In the genomic region with DNA sequence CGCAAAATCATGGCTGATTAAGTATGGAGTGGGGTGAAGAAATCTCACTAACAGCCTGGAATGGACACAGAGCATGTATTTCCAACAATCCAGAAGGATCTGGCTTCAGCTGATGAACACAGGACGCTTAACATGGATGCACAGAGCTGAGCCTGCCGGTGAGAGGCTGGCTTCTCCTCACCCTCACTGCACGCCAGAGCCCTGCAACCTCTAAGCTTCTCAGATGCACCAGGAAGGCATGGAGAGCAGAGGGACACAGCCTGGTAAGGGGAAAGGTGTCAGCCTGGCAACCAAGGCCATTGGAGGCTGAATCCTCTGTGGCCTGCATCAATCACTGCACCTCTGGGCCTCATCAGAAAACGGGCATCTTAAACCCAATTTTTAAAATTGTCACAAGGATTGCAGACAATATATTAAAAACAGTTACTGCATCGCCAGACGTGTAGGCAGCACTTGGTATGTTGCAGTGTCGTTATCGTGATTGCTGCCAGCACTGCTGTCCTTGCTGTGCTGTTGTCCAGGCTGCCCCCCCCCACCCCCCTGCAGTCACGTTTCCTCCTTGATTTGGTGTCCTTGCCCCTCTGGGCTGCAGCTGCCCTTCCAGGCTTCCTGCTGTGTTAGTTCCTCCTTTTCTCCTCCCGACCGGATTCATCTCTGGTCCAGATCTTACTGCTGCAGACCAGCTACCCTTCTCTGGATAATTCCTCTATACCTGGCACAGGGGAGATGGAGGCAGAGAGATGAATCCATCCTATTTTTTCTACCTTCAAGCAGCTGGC, we compare ENCODE assay signal across 18 cellular contexts.
DNase-seq lines count a peak whose midpoint lies in the region; ATAC-seq and TF ChIP-seq lines count a peak whose summit lies in the region.
"Had no signal": no experiment of that assay in that cellular context is flagged by ENCODE, and none has a peak within 500 bp of the region (broad histone marks: within the 10 kb centered on the region; RNA-seq: fewer than 3 reads in every experiment).

No MANE protein-coding gene starts in this region.

- 38% methylated on average over 12 of the region's 12 CpGs for WGBS in SK-N-SH (ENCODE audit: low lambda C conversion rate)
- 74% methylated on average over 12 of the region's 12 CpGs for WGBS in prostate gland

- no peaks in the 10 kb centered on the region for H3K9me2 ChIP-seq in SK-N-SH

- TF ChIP-seq EP300 in SK-N-SH (IDR thresholded peaks at IDR 0.05; ENCODE audit: borderline replicate concordance in 1 of 2, low read depth in 1 of 2, low read length in 1 of 2): no peak

- peak overlapping the region in 1 of 2 experiments; percentile 85; a peak in 2 of 4 replicates for H3K27ac ChIP-seq in SK-N-SH (ENCODE audit: low read depth in 2 of 2, low read length in 1 of 2)
- H3K27ac ChIP-seq in dorsolateral prefrontal cortex: peak overlapping the region in 37 of 59 donors; percentile 7 to 76 (median 41)
- no peak overlapping the region for H3K27ac ChIP-seq in prostate gland

- intact Hi-C loops in dorsolateral prefrontal cortex (cut with DNase I): no loop called here
- intact Hi-C loops in prostate gland (cut with DNase I): no loop called here

- no peaks in the 10 kb centered on the region for H3F3A ChIP-seq in SK-N-SH (replicated peaks; ENCODE audit: insufficient read depth)

- DNase-seq in SK-N-SH: peak; percentile 57
- DNase-seq in SK-N-DZ (ENCODE audit: low spot score): peak; percentile 19
- DNase-seq in dorsolateral prefrontal cortex: peak in 1 of 10 donors; percentile 43
- DNase-seq in Ammon's horn (ENCODE audit: low spot score): no peak
- no peak for DNase-seq in T-helper 2 cell
- DNase-seq in prostate gland (ENCODE audit: low spot score): no peak
- DNase-seq in dermis blood vessel endothelial cell: no peak
- DNase-seq: DMS79, Kasumi-1, MG63, NCI-H1092, NCI-H2081 treated with DMSO at 0.1 percent for 48 hours, NCI-H510A, NCI-H774, PC-3, RPMI8226, SHP77 treated with DMSO at 0.1 percent for 48 hours had no signal

- no peak for TF ChIP-seq POLR2A in prostate gland (IDR thresholded peaks at IDR 0.05)

- no peak overlapping the region for H2AFZ ChIP-seq in SK-N-SH (ENCODE audit: low read depth)

- no peaks in the 10 kb centered on the region for H4K20me1 ChIP-seq in SK-N-SH (ENCODE audit: insufficient read depth)

- H3K4me3 ChIP-seq in SK-N-SH (ENCODE audit: low read depth in 2 of 2, low read length in 1 of 2) (no peak overlapping the region), dorsolateral prefrontal cortex (no peak overlapping the region), prostate gland (no peak overlapping the region)
- H3K4me3 ChIP-seq: MG63 had no signal

- no peak for TF ChIP-seq CTCF in SK-N-SH (IDR thresholded peaks at IDR 0.05)
- no peak for TF ChIP-seq CTCF in dorsolateral prefrontal cortex (IDR thresholded peaks at IDR 0.05 in 54 of 56, conservative IDR thresholded peaks at IDR 0.05 in 2 of 56; ENCODE audit: low read depth in 1 of 56, partially characterized antibody in 56 of 56)
- no peak for TF ChIP-seq CTCF in prostate gland (IDR thresholded peaks at IDR 0.05)

- H3K36me3 ChIP-seq in SK-N-SH (replicated peaks in 1 of 2; ENCODE audit: control insufficient read depth in 1 of 2, insufficient read depth in 2 of 2, low read length in 1 of 2) (no peaks in the 10 kb centered on the region), prostate gland (no peaks in the 10 kb centered on the region)
- H3K36me3 ChIP-seq: MG63 had no signal

- no peak for ATAC-seq in SK-N-SH treated with all-trans-retinoic acid at 6 μM for 48 hours
- ATAC-seq: PC-3 had no signal

- H3K4me1 ChIP-seq in SK-N-SH (ENCODE audit: control insufficient read depth in 1 of 2, insufficient read depth in 2 of 2, low read depth in 1 of 2, low read length in 1 of 2): peaks cover 0 to 25% of the 10 kb centered on the region in 2 experiments; a peak in 2 of 4 replicates
- H3K4me1 ChIP-seq in prostate gland (replicated peaks): no peaks in the 10 kb centered on the region

- H3K79me2 ChIP-seq in SK-N-SH (ENCODE audit: insufficient read depth): no peaks in the 10 kb centered on the region

- H3K9ac ChIP-seq in SK-N-SH: no peak overlapping the region

- CTCF ChIA-PET in SK-N-SH (lab: Yijun Ruan, JAX): interaction anchor here (0.9 to 1.7 kb wide), 3 partner anchors 10 to 89 kb away, joined by 3 to 5 read pairs (median 3); no protein-coding TSS in a partner anchor

- POLR2A ChIA-PET in SK-N-SH (lab: Yijun Ruan, JAX): interaction anchor here (0.5 kb wide), 1 partner anchor 42 kb away, joined by 3 read pairs; no protein-coding TSS in a partner anchor

- H3K9me3 ChIP-seq in SK-N-SH (no peaks in the 10 kb centered on the region), prostate gland (no peaks in the 10 kb centered on the region)
- H3K9me3 ChIP-seq: MG63 had no signal

- H3K27me3 ChIP-seq in SK-N-SH (ENCODE audit: insufficient read depth) (no peaks in the 10 kb centered on the region), dorsolateral prefrontal cortex (no peaks in the 10 kb centered on the region), prostate gland (replicated peaks; ENCODE audit: insufficient read depth) (no peaks in the 10 kb centered on the region)
- H3K27me3 ChIP-seq: MG63 had no signal

- H3K4me2 ChIP-seq in SK-N-SH: no peak overlapping the region

- TF ChIP-seq RAD21 in SK-N-SH (IDR thresholded peaks at IDR 0.05; ENCODE audit: low read length): no peak

TF ChIP-seq in SK-N-SH, 30 proteins besides CTCF, POLR2A, EP300 and RAD21 (continues in another document):
- TF ChIP-seq MXI1 (IDR thresholded peaks at IDR 0.05; ENCODE audit: low read depth, low read length) (no peak), ELF1 (IDR thresholded peaks at IDR 0.05) (no peak), NFIC (IDR thresholded peaks at IDR 0.05; ENCODE audit: borderline replicate concordance) (no peak), GATA2 (CRISPR knock-in tag; IDR thresholded peaks at IDR 0.05) (peak; percentile 29; the same call in 1 of the 2 replicates), CHD2 (IDR thresholded peaks at IDR 0.05; ENCODE audit: low read length, partially characterized antibody) (peak; percentile 9), SIN3A (IDR thresholded peaks at IDR 0.05; ENCODE audit: borderline replicate concordance, low read depth, low read length) (no peak), GABPA (IDR thresholded peaks at IDR 0.05; ENCODE audit: low read depth) (no peak), FOXJ3 (CRISPR knock-in tag; IDR thresholded peaks at IDR 0.05) (no peak), TCF12 (IDR thresholded peaks at IDR 0.05) (no peak)
- TF ChIP-seq, protein P1, sequence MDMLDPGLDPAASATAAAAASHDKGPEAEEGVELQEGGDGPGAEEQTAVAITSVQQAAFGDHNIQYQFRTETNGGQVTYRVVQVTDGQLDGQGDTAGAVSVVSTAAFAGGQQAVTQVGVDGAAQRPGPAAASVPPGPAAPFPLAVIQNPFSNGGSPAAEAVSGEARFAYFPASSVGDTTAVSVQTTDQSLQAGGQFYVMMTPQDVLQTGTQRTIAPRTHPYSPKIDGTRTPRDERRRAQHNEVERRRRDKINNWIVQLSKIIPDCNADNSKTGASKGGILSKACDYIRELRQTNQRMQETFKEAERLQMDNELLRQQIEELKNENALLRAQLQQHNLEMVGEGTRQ (IDR thresholded peaks at IDR 0.05; ENCODE audit: borderline replicate concordance, low read depth, low read length): no peak

TF ChIP-seq in SK-N-SH treated with all-trans-retinoic acid at 6 μM for 48 hours, 23 proteins besides CTCF, POLR2A, EP300 and RAD21:
- TF ChIP-seq ZNF565 (CRISPR knock-in tag; conservative IDR thresholded peaks at IDR 0.05; ENCODE audit: low read depth): no peak
- TF ChIP-seq TOX (CRISPR knock-in tag; IDR thresholded peaks at IDR 0.05; ENCODE audit: borderline replicate concordance): no peak
- TF ChIP-seq, protein P2, sequence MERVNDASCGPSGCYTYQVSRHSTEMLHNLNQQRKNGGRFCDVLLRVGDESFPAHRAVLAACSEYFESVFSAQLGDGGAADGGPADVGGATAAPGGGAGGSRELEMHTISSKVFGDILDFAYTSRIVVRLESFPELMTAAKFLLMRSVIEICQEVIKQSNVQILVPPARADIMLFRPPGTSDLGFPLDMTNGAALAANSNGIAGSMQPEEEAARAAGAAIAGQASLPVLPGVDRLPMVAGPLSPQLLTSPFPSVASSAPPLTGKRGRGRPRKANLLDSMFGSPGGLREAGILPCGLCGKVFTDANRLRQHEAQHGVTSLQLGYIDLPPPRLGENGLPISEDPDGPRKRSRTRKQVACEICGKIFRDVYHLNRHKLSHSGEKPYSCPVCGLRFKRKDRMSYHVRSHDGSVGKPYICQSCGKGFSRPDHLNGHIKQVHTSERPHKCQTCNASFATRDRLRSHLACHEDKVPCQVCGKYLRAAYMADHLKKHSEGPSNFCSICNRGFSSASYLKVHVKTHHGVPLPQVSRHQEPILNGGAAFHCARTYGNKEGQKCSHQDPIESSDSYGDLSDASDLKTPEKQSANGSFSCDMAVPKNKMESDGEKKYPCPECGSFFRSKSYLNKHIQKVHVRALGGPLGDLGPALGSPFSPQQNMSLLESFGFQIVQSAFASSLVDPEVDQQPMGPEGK (CRISPR knock-in tag; IDR thresholded peaks at IDR 0.05; ENCODE audit: borderline replicate concordance): no peak
- TF ChIP-seq, protein P3, sequence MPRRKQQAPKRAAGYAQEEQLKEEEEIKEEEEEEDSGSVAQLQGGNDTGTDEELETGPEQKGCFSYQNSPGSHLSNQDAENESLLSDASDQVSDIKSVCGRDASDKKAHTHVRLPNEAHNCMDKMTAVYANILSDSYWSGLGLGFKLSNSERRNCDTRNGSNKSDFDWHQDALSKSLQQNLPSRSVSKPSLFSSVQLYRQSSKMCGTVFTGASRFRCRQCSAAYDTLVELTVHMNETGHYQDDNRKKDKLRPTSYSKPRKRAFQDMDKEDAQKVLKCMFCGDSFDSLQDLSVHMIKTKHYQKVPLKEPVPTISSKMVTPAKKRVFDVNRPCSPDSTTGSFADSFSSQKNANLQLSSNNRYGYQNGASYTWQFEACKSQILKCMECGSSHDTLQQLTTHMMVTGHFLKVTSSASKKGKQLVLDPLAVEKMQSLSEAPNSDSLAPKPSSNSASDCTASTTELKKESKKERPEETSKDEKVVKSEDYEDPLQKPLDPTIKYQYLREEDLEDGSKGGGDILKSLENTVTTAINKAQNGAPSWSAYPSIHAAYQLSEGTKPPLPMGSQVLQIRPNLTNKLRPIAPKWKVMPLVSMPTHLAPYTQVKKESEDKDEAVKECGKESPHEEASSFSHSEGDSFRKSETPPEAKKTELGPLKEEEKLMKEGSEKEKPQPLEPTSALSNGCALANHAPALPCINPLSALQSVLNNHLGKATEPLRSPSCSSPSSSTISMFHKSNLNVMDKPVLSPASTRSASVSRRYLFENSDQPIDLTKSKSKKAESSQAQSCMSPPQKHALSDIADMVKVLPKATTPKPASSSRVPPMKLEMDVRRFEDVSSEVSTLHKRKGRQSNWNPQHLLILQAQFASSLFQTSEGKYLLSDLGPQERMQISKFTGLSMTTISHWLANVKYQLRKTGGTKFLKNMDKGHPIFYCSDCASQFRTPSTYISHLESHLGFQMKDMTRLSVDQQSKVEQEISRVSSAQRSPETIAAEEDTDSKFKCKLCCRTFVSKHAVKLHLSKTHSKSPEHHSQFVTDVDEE (CRISPR knock-in tag; IDR thresholded peaks at IDR 0.05): no peak
- TF ChIP-seq ZNF8 (CRISPR knock-in tag; IDR thresholded peaks at IDR 0.05): no peak
- no peak for TF ChIP-seq ZNF70 (CRISPR knock-in tag; IDR thresholded peaks at IDR 0.05)
- no peak for TF ChIP-seq TCF4 (CRISPR knock-in tag; IDR thresholded peaks at IDR 0.05; ENCODE audit: borderline replicate concordance)
TF ChIP-seq in SK-N-SH treated with all-trans-retinoic acid at 6 μM for 48 hours: peak in this region for 0.

Comparison
In these comparisons a context has a peak if more than half of its experiments do, and no peak if none do; other contexts are left out.
1. DNase-seq: peak in SK-N-SH (single experiment) and SK-N-DZ (single experiment); none in Ammon's horn (single experiment), T-helper 2 cell (0 of 5), prostate gland (single experiment) and dermis blood vessel endothelial cell (single experiment).
2. H3K27ac ChIP-seq: peak in dorsolateral prefrontal cortex (37 of 59); none in prostate gland (0 of 2).